In the genomic region with DNA sequence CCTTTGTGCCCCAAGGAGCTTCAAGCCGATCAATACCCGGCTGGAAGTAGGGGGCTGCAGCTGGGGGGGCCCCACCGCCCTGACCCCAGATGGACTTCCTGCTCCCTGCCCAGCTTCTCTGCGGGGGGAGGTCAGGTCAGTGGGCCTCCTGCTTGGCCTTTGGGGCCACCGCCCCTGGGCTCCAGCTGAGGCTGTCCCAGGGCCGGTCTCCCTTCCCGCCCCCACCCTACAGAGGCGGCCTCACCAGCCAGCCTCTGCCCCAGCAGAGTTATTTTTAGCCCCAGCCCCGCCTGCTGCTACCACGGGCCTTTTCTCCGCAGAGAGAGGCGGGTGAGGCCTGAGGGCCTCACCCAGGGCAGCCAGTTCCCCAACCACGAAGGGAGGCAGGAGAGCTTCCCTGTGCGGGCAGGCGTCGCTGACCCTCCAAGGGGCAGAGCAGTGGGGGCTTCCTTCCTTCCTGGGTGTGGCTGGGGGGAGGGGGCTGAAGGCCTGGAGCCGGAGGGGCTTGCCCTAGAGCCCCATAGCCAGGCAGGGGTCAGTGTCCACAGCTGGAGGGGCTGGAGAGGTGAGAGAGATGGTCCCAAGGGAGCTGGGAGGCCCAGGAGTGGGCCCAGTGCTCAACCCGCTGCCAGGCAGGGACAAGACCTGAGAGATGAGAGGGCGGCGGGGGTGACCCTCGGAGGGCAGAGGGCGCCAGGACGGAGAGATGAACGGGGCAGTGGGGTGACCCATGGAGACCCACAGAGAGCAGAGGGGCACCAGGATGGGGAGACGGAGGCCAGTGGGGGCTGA, we compare ENCODE assay signal across 8 cellular contexts. TPM values are rescaled to one million over a fixed set of nuclear protein-coding genes. Genes with fewer than 3 reads are reported as not detected.
DNase-seq lines count a peak whose midpoint lies in the region; ATAC-seq and TF ChIP-seq lines count a peak whose summit lies in the region.

No MANE protein-coding gene starts in this region.

- DNase-seq in M059J (ENCODE audit: low read depth) (peak; percentile 48), left ventricle myocardium inferior (peak; percentile 78)
- DNase-seq in activated CD8-positive, alpha-beta memory T cell treated with anti-CD3 and anti-CD28 coated beads, Interleukin-2, amount 50 U/mL, for 48 hours: peak; percentile 61
- no peak for DNase-seq in stimulated activated CD4-positive, alpha-beta T cell treated with anti-CD3 and anti-CD28 coated beads, Interleukin-2, amount 100 ng/mL, for 48 hours

- no peaks in the 10 kb centered on the region for H3K27me3 ChIP-seq in left ventricle myocardium inferior (ENCODE audit: low read depth)
- no peaks in the 10 kb centered on the region for H3K27me3 ChIP-seq in skeletal muscle satellite cell (ENCODE audit: control insufficient read depth, insufficient read depth, low read length)

- H3K4me3 ChIP-seq in left ventricle myocardium inferior: peak overlapping the region; percentile 42
- peak overlapping the region; percentile 44 for H3K4me3 ChIP-seq in skeletal muscle satellite cell (ENCODE audit: low read length)

- intact Hi-C loops in left ventricle myocardium inferior (cut with micrococcal nuclease): no loop called here

- no peaks in the 10 kb centered on the region for H3K9me3 ChIP-seq in left ventricle myocardium inferior (replicated peaks)
- H3K9me3 ChIP-seq in skeletal muscle satellite cell (replicated peaks; ENCODE audit: low read length): no peaks in the 10 kb centered on the region

- no peaks in the 10 kb centered on the region for H3K36me3 ChIP-seq in left ventricle myocardium inferior
- no peaks in the 10 kb centered on the region for H3K36me3 ChIP-seq in skeletal muscle satellite cell (ENCODE audit: insufficient read depth, low read length)

- peak overlapping the region; percentile 91 for H3K9ac ChIP-seq in skeletal muscle satellite cell (ENCODE audit: low read depth, low read length)

- TF ChIP-seq CTCF in C4-2B (conservative IDR thresholded peaks at IDR 0.05): no peak
- no peak for TF ChIP-seq CTCF in left ventricle myocardium inferior (IDR thresholded peaks at IDR 0.05; ENCODE audit: borderline replicate concordance)

- peak overlapping the region; percentile 48 for H3K4me2 ChIP-seq in skeletal muscle satellite cell (ENCODE audit: low read length)

- peaks cover 69% of the 10 kb centered on the region for H3K4me1 ChIP-seq in left ventricle myocardium inferior
- peaks cover 15% of the 10 kb centered on the region for H3K4me1 ChIP-seq in skeletal muscle satellite cell (ENCODE audit: control insufficient read depth, insufficient read depth, low read length)

- peak; percentile 49 for ATAC-seq in GM19452 (IDR thresholded peaks at IDR 0.05; ENCODE audit: unreplicated experiment)
- ATAC-seq in HG03025 (IDR thresholded peaks at IDR 0.05; ENCODE audit: low FRiP score, unreplicated experiment): no peak

- H3K27ac ChIP-seq in C4-2B: peak overlapping the region; percentile 56
- H3K27ac ChIP-seq in left ventricle myocardium inferior (replicated peaks): peak overlapping the region; percentile 92

RNA-seq across cellular contexts. Expression of a gene that starts 24.6 kb away (rescaled TPM):
- 1.2 and 5.3 TPM in 2 replicates for total RNA-seq in M059J (2014; rRNA removed; shearing (Covaris generic))
- total RNA-seq in left ventricle myocardium inferior: 17.2 TPM
- total RNA-seq in skeletal muscle satellite cell (2012; rRNA removed): 8.5 and 10.1 TPM in 2 replicates

Comparison
In these comparisons a context has a peak if more than half of its experiments do, and no peak if none do; other contexts are left out.
1. DNase-seq: peak in M059J (single experiment), activated CD8-positive, alpha-beta memory T cell treated with anti-CD3 and anti-CD28 coated beads, Interleukin-2, amount 50 U/mL, for 48 hours (single experiment) and left ventricle myocardium inferior (single experiment); none in stimulated activated CD4-positive, alpha-beta T cell treated with anti-CD3 and anti-CD28 coated beads, Interleukin-2, amount 100 ng/mL, for 48 hours (0 of 2).